ENCODE assay signal across 20 cellular contexts in the genomic region with DNA sequence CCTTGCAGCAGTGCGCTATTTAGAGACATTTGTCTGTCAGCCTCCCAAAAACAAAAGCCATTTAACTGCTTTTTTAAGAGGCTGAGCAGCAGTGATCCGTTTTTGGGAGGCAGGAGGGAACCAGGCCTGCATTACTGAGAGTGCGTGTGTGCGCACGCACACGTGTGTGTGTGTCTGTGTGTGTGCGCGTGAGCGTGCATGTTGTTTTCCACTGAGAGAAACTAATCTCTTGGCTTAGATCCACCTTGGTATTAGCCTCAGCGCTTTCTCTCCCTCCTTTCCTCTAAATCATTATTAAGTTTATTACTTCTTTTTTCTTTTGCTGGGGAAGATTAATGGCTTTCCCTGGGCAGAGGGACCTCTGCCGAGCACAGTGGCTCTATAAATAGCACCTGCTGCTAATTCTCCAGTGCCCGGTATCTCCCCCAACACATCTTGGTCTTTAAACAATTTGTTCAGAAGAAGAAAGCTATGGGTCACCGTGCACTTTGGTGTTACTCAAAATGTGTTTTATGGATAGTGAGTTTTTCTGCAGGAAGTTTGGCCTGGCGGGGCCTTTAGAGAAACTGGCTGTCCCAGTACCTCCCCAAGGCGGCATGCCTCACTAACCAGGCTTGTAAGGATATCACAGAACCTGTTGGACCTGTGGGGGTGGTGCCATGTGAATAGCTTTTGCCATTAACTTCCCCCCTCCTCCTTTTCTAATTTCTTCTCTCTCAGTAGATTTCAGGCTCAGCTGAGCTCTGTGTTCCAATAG.
DNase-seq lines count a peak whose midpoint lies in the region; ATAC-seq and TF ChIP-seq lines count a peak whose summit lies in the region.
"Had no signal": no experiment of that assay in that cellular context is flagged by ENCODE, and none has a peak within 500 bp of the region (broad histone marks: within the 10 kb centered on the region; RNA-seq: fewer than 3 reads in every experiment).

No MANE protein-coding gene starts in this region.

- H3K9ac ChIP-seq in muscle layer of colon (ENCODE audit: low read length), result no peak overlapping the region

- DNase-seq in NCI-H1105 treated with DMSO at 0.1 percent for 48 hours (lab: John Stamatoyannopoulos, UW) (peak; percentile 44), NCI-H1105 (lab: John Stamatoyannopoulos, UW) (no peak), epithelial cell of esophagus (ENCODE audit: low read depth) (peak; percentile 68), ureter (ENCODE audit: low spot score) (peak; percentile 85)
- DNase-seq in effector memory CD4-positive, alpha-beta T cell, result no peak
- DNase-seq in activated effector memory CD4-positive, alpha-beta T cell treated with anti-CD3 and anti-CD28 coated beads, Interleukin-2, amount 50 U/mL, for 16 hours, result no peak
- DNase-seq: activated B cell treated with CpG ODN at 0.5 μM for 24 hours; activated naive CD8-positive, alpha-beta T cell treated with anti-CD3 and anti-CD28 coated beads, Interleukin-2, amount 50 U/mL, for 24 hours; caudate nucleus; effector CD4-positive, alpha-beta T cell; NCI-H1048; NCI-H2171 treated with DMSO at 0.1 percent for 48 hours; RPMI8226; substantia nigra had no signal

- ATAC-seq in GM21526 (IDR thresholded peaks at IDR 0.05; ENCODE audit: low FRiP score, unreplicated experiment), result no peak
- ATAC-seq: activated naive CD8-positive, alpha-beta T cell treated with anti-CD3 and anti-CD28 coated beads, Interleukin-2, amount 50 U/mL, for 24 hours; K562; natural killer cell treated with Interleukin-12 subunit alpha and Interleukin-12 subunit beta and Interleukin-15 and Interleukin-18, amount 100 ng/mL, for 72 hours had no signal

- no peak overlapping the region for H3K4me3 ChIP-seq in epithelial cell of esophagus (ENCODE audit: low read length)
- H3K4me3 ChIP-seq in muscle layer of colon (ENCODE audit: low read depth in 1 of 2, low read length in 2 of 2), result peak overlapping the region; percentile 22 to 37
- H3K4me3 ChIP-seq in effector memory CD4-positive, alpha-beta T cell (ENCODE audit: insufficient read depth, low read depth, low read length, poor library complexity, severe bottlenecking), result no peak overlapping the region
- H3K4me3 ChIP-seq: K562, lung had no signal

- H3K27ac ChIP-seq in muscle layer of colon (ENCODE audit: low read depth, low read length), result peak overlapping the region; percentile 77
- H3K27ac ChIP-seq in effector memory CD4-positive, alpha-beta T cell (ENCODE audit: insufficient read depth, low read length, poor library complexity, severe bottlenecking), result no peak overlapping the region
- H3K27ac ChIP-seq: C4-2B had no signal

- no peaks in the 10 kb centered on the region for H3K27me3 ChIP-seq in muscle layer of colon (ENCODE audit: control insufficient read depth in 1 of 2, insufficient read depth in 2 of 2, low read length in 2 of 2)
- no peaks in the 10 kb centered on the region for H3K27me3 ChIP-seq in effector memory CD4-positive, alpha-beta T cell (replicated peaks; ENCODE audit: control insufficient read depth, insufficient read depth, low read length, poor library complexity, severe bottlenecking)

- H3K4me1 ChIP-seq in muscle layer of colon (ENCODE audit: insufficient read depth, low read length), result peaks cover 12% of the 10 kb centered on the region
- H3K4me1 ChIP-seq in effector memory CD4-positive, alpha-beta T cell (ENCODE audit: control insufficient read depth, insufficient read depth, low read length, poor library complexity, severe bottlenecking), result no peaks in the 10 kb centered on the region

- no peaks in the 10 kb centered on the region for H3K36me3 ChIP-seq in muscle layer of colon (ENCODE audit: insufficient read depth, low read length)
- H3K36me3 ChIP-seq in effector memory CD4-positive, alpha-beta T cell (ENCODE audit: control insufficient read depth, insufficient read depth, low read length), result no peaks in the 10 kb centered on the region

- no peaks in the 10 kb centered on the region for H3K9me3 ChIP-seq in muscle layer of colon (ENCODE audit: low read length)
- no peaks in the 10 kb centered on the region for H3K9me3 ChIP-seq in effector memory CD4-positive, alpha-beta T cell (ENCODE audit: control insufficient read depth, low read length)

- TF ChIP-seq CTCF in epithelial cell of esophagus (IDR thresholded peaks at IDR 0.05; ENCODE audit: insufficient read depth, low read depth, low read length, missing control alignments), result no peak

Comparison
In these comparisons a context has a peak if more than half of its experiments do, and no peak if none do; other contexts are left out.
1. DNase-seq: peak in NCI-H1105 treated with DMSO at 0.1 percent for 48 hours (single experiment), epithelial cell of esophagus (single experiment) and ureter (single experiment); none in NCI-H1105 (single experiment), effector memory CD4-positive, alpha-beta T cell (0 of 3) and activated effector memory CD4-positive, alpha-beta T cell treated with anti-CD3 and anti-CD28 coated beads, Interleukin-2, amount 50 U/mL, for 16 hours (single experiment).
2. H3K4me3 ChIP-seq: peak in muscle layer of colon (2 of 2); none in epithelial cell of esophagus (single experiment) and effector memory CD4-positive, alpha-beta T cell (single experiment).